In genomic region chr3:12841085-12841969, GRCh38 we compare ENCODE assay signal across 8 cellular contexts. TPM values are rescaled to one million over a fixed set of nuclear protein-coding genes. Genes with fewer than 3 reads are reported as not detected.
DNase-seq lines count a peak whose midpoint lies in the region; ATAC-seq and TF ChIP-seq lines count a peak whose summit lies in the region.

Gene RPL32, minus strand, starts transcription at chr3:12841565. Its CDS starts 1,328 bp downstream, at chr3:12840237.

- peak within 1 kb of the TSS; percentile 95 to 96 for H3K4me3 Mint-ChIP-seq in effector memory CD8-positive, alpha-beta T cell

- H3K4me1 Mint-ChIP-seq in effector memory CD8-positive, alpha-beta T cell (ENCODE audit: low read depth in 2 of 2): peaks cover 34 to 36% of the 10 kb centered on the region in 2 donors

- ATAC-seq in effector memory CD8-positive, alpha-beta T cell (replicated peaks): peak; percentile 90

- H3K36me3 Mint-ChIP-seq in effector memory CD8-positive, alpha-beta T cell (ENCODE audit: insufficient read depth): peaks cover 52% of the 10 kb centered on the region

- DNase-seq in COLO829 (ENCODE audit: low spot score) (peak; percentile 68), GM20000 (ENCODE audit: low spot score) (peak; percentile 89), HT-29 (ENCODE audit: low spot score) (peak; percentile 92), medulla oblongata (ENCODE audit: extremely low spot score) (peak; percentile 98)
- peak; percentile 54 for DNase-seq in NK-92 treated with Interleukin-12 subunit alpha and Interleukin-12 subunit beta, amount 100 ng/mL, for 24 hours (lab: John Stamatoyannopoulos, UW)
- peak; percentile 94 for DNase-seq in activated CD8-positive, alpha-beta memory T cell treated with anti-CD3 and anti-CD28 coated beads for 24 hours
- peak; percentile 79 to 86 (median 82) for DNase-seq in effector memory CD8-positive, alpha-beta T cell
- peak; percentile 74 for DNase-seq in stimulated activated CD8-positive, alpha-beta memory T cell treated with anti-CD3 and anti-CD28 coated beads, Interleukin-12 subunit alpha, Interleukin-12 subunit beta, amount 100 ng/mL, for 1 hour (ENCODE audit: low read depth)

- no peaks in the 10 kb centered on the region for H3K9me3 Mint-ChIP-seq in effector memory CD8-positive, alpha-beta T cell

- peak within 1 kb of the TSS; percentile 99 to 100 for H3K27ac Mint-ChIP-seq in effector memory CD8-positive, alpha-beta T cell

- H3K27me3 Mint-ChIP-seq in effector memory CD8-positive, alpha-beta T cell: no peaks in the 10 kb centered on the region

- TF ChIP-seq CTCF in GM20000 (IDR thresholded peaks at IDR 0.05; ENCODE audit: extremely low read depth, missing control alignments): peak; percentile 59

RNA-seq across cellular contexts. Expression of gene RPL32, which starts in this region (rescaled TPM):
- 1,047 and 1,077 TPM in 2 replicates for total RNA-seq in HT-29 (2014; rRNA removed; shearing (Covaris generic))

Comparison
In these comparisons a context has a peak if more than half of its experiments do, and no peak if none do; other contexts are left out.
1. Peak in every context shown above with its lines: DNase-seq and ATAC-seq.